Comparison of ENCODE assay signal across 1 cellular context in genomic region chr17:18981642-18982424, GRCh38.
TF ChIP-seq lines count a peak whose summit lies in the region.

No MANE protein-coding gene starts in this region.

TF ChIP-seq in HepG2, 621 proteins besides CTCF, POLR2A, EP300 and RAD21 (continues in another document):
- peak; percentile 58; the same call in 1 of the 2 replicates for TF ChIP-seq KDM2A (CRISPR knock-in tag; IDR thresholded peaks at IDR 0.05; ENCODE audit: borderline replicate concordance, low read depth)
- no peak; the same call in 1 of the 2 replicates for TF ChIP-seq ARHGAP35 (CRISPR knock-in tag; IDR thresholded peaks at IDR 0.05; ENCODE audit: borderline replicate concordance)
- TF ChIP-seq HNF4A (CRISPR knock-in tag; IDR thresholded peaks at IDR 0.05), result peak; percentile 87
- peak; percentile 85; the same call in 1 of the 2 replicates for TF ChIP-seq PCBP1 (IDR thresholded peaks at IDR 0.05; ENCODE audit: borderline replicate concordance, low read depth, low read length)
- TF ChIP-seq U2AF1 (optimal IDR thresholded peaks at IDR 0.05; ENCODE audit: low read depth, low read length), result peak; percentile 70
- peak; percentile 94; the same call in 1 of the 2 replicates for TF ChIP-seq HNRNPL (IDR thresholded peaks at IDR 0.05; ENCODE audit: low read depth, low read length)
- TF ChIP-seq GATAD1 (CRISPR knock-in tag; IDR thresholded peaks at IDR 0.05), result no peak
- peak; percentile 62 for TF ChIP-seq PHF5A (CRISPR knock-in tag; IDR thresholded peaks at IDR 0.05; ENCODE audit: low read depth, unreplicated experiment)
- TF ChIP-seq MTERF4 (CRISPR knock-in tag; IDR thresholded peaks at IDR 0.05), result no peak; the same call in 1 of the 2 replicates
- peak; percentile 41 for TF ChIP-seq SKI (IDR thresholded peaks at IDR 0.05; ENCODE audit: partially characterized antibody)
- peak; percentile 66; the same call in 1 of the 2 replicates for TF ChIP-seq FOXP4 (CRISPR knock-in tag; IDR thresholded peaks at IDR 0.05)
- no peak for TF ChIP-seq ZNF274 (CRISPR knock-in tag; IDR thresholded peaks at IDR 0.05)
- no peak for TF ChIP-seq ZNF512B (CRISPR knock-in tag; IDR thresholded peaks at IDR 0.05; ENCODE audit: borderline replicate concordance)
- peak; percentile 77 for TF ChIP-seq SAP130 (CRISPR knock-in tag; IDR thresholded peaks at IDR 0.05; ENCODE audit: low read depth)
- TF ChIP-seq THAP11 (CRISPR knock-in tag; IDR thresholded peaks at IDR 0.05), result 0 out of 2 replicates have a peak, but pooled peaks have one; percentile 54
- no peak for TF ChIP-seq NR2F6 (IDR thresholded peaks at IDR 0.05)
- peak; percentile 59; the same call in 1 of the 2 replicates for TF ChIP-seq NR2F6 (CRISPR knock-in tag; IDR thresholded peaks at IDR 0.05)
- TF ChIP-seq RXRA (CRISPR knock-in tag; IDR thresholded peaks at IDR 0.05), result peak; percentile 80
- peak; percentile 29; the same call in 1 of the 2 replicates for TF ChIP-seq MEIS1 (CRISPR knock-in tag; IDR thresholded peaks at IDR 0.05; ENCODE audit: borderline replicate concordance)
- peak; percentile 84 for TF ChIP-seq AGO2 (optimal IDR thresholded peaks at IDR 0.05; ENCODE audit: low read depth, low read length)
- peak; percentile 82 for TF ChIP-seq SOX5 (CRISPR knock-in tag; IDR thresholded peaks at IDR 0.05; ENCODE audit: borderline replicate concordance)
- TF ChIP-seq KMT2A (CRISPR knock-in tag; IDR thresholded peaks at IDR 0.05), result no peak
- peak; percentile 59; the same call in 1 of the 2 replicates for TF ChIP-seq MLX (CRISPR knock-in tag; IDR thresholded peaks at IDR 0.05)
- TF ChIP-seq MIXL1 (CRISPR knock-in tag; IDR thresholded peaks at IDR 0.05), result peak; percentile 85; the same call in 1 of the 2 replicates
- no peak; the same call in 1 of the 2 replicates for TF ChIP-seq AKAP8 (CRISPR knock-in tag; IDR thresholded peaks at IDR 0.05)
- peak; percentile 58; the same call in 1 of the 2 replicates for TF ChIP-seq ZNF280D (CRISPR knock-in tag; IDR thresholded peaks at IDR 0.05)
- peak; percentile 67; the same call in 1 of the 2 replicates for TF ChIP-seq RXRB (CRISPR knock-in tag; IDR thresholded peaks at IDR 0.05; ENCODE audit: borderline replicate concordance)
- TF ChIP-seq NFAT5 (CRISPR knock-in tag; IDR thresholded peaks at IDR 0.05), result no peak
- TF ChIP-seq ZNF510 (CRISPR knock-in tag; IDR thresholded peaks at IDR 0.05; ENCODE audit: low read depth), result 0 out of 2 replicates have a peak, but pooled peaks have one; percentile 53
- peak; percentile 55 for TF ChIP-seq MXD1 (CRISPR knock-in tag; IDR thresholded peaks at IDR 0.05)
- no peak for TF ChIP-seq ZNF720 (CRISPR knock-in tag; IDR thresholded peaks at IDR 0.05)
- TF ChIP-seq ZNF574 (CRISPR knock-in tag; IDR thresholded peaks at IDR 0.05), result peak; percentile 40; the same call in 1 of the 2 replicates
- peak; percentile 87 for TF ChIP-seq MTA1 (CRISPR knock-in tag; IDR thresholded peaks at IDR 0.05; ENCODE audit: borderline replicate concordance)
- TF ChIP-seq BCL3 (CRISPR knock-in tag; IDR thresholded peaks at IDR 0.05), result peak; percentile 82; the same call in 1 of the 2 replicates
- TF ChIP-seq ZEB1 (IDR thresholded peaks at IDR 0.05; ENCODE audit: insufficient replicate concordance, low read depth), result peak; percentile 7
